In genomic region chr9:136533775-136534157, GRCh38 we compare ENCODE assay signal across 8 cellular contexts. TPM values are rescaled to one million over a fixed set of nuclear protein-coding genes. Genes with fewer than 3 reads are reported as not detected.
DNase-seq lines count a peak whose midpoint lies in the region; ATAC-seq and TF ChIP-seq lines count a peak whose summit lies in the region.

No MANE protein-coding gene starts in this region.

- H3K27me3 ChIP-seq in neural progenitor cell = no peaks in the 10 kb centered on the region

- no peak overlapping the region for H3K27ac ChIP-seq in neural progenitor cell

- TF ChIP-seq CTCF in epithelial cell of esophagus (IDR thresholded peaks at IDR 0.05; ENCODE audit: insufficient read depth, low read depth, low read length, missing control alignments) (no peak), neural progenitor cell (IDR thresholded peaks at IDR 0.05) (no peak)

- peaks cover 3% of the 10 kb centered on the region for H3K27me3 Mint-ChIP-seq in neural progenitor cell (ENCODE audit: insufficient read depth, low read depth)

- DNase-seq in activated CD4-positive, alpha-beta T cell treated with anti-CD3 and anti-CD28 coated beads, Interleukin-2, amount 50 U/mL, for 48 hours = peak; percentile 84 to 89
- DNase-seq in epithelial cell of esophagus (ENCODE audit: low read depth) = peak; percentile 82
- DNase-seq in stimulated activated CD4-positive, alpha-beta T cell treated with anti-CD3 and anti-CD28 coated beads, Interleukin-2, amount 100 ng/mL, for 48 hours = peak; percentile 68 to 70
- no peak for DNase-seq in neural progenitor cell (ENCODE audit: low spot score)
- DNase-seq in cerebellar nuclear complex (lab: John Stamatoyannopoulos, UW) = no peak
- DNase-seq in NCI-H1694 treated with DMSO at 0.1 percent for 48 hours (lab: John Stamatoyannopoulos, UW) = no peak
- DNase-seq in NCI-H1105 treated with DMSO at 0.1 percent for 48 hours (lab: John Stamatoyannopoulos, UW) = no peak

- peaks cover 84% of the 10 kb centered on the region for H3K79me2 ChIP-seq in neural progenitor cell (ENCODE audit: low read depth)

- H3K9me3 Mint-ChIP-seq in neural progenitor cell = no peaks in the 10 kb centered on the region

- H2AFZ ChIP-seq in neural progenitor cell (replicated peaks) = no peak overlapping the region

- H3K9ac ChIP-seq in neural progenitor cell = no peak overlapping the region

- no peak overlapping the region for H3K4me3 Mint-ChIP-seq in neural progenitor cell

- no peaks in the 10 kb centered on the region for H3K36me3 ChIP-seq in neural progenitor cell

- peaks cover 38% of the 10 kb centered on the region for H3K4me1 ChIP-seq in neural progenitor cell

- peaks cover 22% of the 10 kb centered on the region for H3K4me1 Mint-ChIP-seq in neural progenitor cell

- H3K9me3 ChIP-seq in neural progenitor cell (ENCODE audit: low read depth) = no peaks in the 10 kb centered on the region

- peaks cover 26% of the 10 kb centered on the region for H3F3A ChIP-seq in neural progenitor cell (ENCODE audit: low read depth)

- H3K27ac Mint-ChIP-seq in neural progenitor cell = no peak overlapping the region

- ATAC-seq in GM19438 (IDR thresholded peaks at IDR 0.05; ENCODE audit: low read depth, unreplicated experiment) = peak; percentile 8

- H3K4me3 ChIP-seq in epithelial cell of esophagus (ENCODE audit: low read length) (peak overlapping the region; percentile 15), neural progenitor cell (no peak overlapping the region)

- H4K20me1 ChIP-seq in neural progenitor cell (ENCODE audit: low read depth) = peaks cover 86% of the 10 kb centered on the region

- H3K36me3 Mint-ChIP-seq in neural progenitor cell = peaks cover 3% of the 10 kb centered on the region

- no peak overlapping the region for H3K4me2 ChIP-seq in neural progenitor cell

RNA-seq across cellular contexts. Expression of gene NOTCH1, which starts 12.1 kb away (rescaled TPM):
- total RNA-seq in neural progenitor cell (ENCODE audit: low replicate concordance) = 11.7 and 32.4 TPM in 2 replicates

RNA-seq across cellular contexts. Expression of gene SEC16A, which starts 50.9 kb away (rescaled TPM):
- total RNA-seq in neural progenitor cell (ENCODE audit: low replicate concordance) = 16.8 and 23.8 TPM in 2 replicates

Comparison
In these comparisons a context has a peak if more than half of its experiments do, and no peak if none do; other contexts are left out.
1. DNase-seq: peak in activated CD4-positive, alpha-beta T cell treated with anti-CD3 and anti-CD28 coated beads, Interleukin-2, amount 50 U/mL, for 48 hours (2 of 2), epithelial cell of esophagus (single experiment) and stimulated activated CD4-positive, alpha-beta T cell treated with anti-CD3 and anti-CD28 coated beads, Interleukin-2, amount 100 ng/mL, for 48 hours (2 of 2); none in neural progenitor cell (single experiment), cerebellar nuclear complex (0 of 2), NCI-H1694 treated with DMSO at 0.1 percent for 48 hours (single experiment) and NCI-H1105 treated with DMSO at 0.1 percent for 48 hours (single experiment).